In genomic region chr11:72423840-72424239, GRCh38 we compare ENCODE assay signal across 18 cellular contexts. TPM values are rescaled to one million over a fixed set of nuclear protein-coding genes. Genes with fewer than 3 reads are reported as not detected.
DNase-seq lines count a peak whose midpoint lies in the region; ATAC-seq and TF ChIP-seq lines count a peak whose summit lies in the region.
"Had no signal": no experiment of that assay in that cellular context is flagged by ENCODE, and none has a peak within 500 bp of the region (broad histone marks: within the 10 kb centered on the region; RNA-seq: fewer than 3 reads in every experiment).

No MANE protein-coding gene starts in this region.

- intact Hi-C loops in CD4-positive, alpha-beta T cell (cut with DNase I, micrococcal nuclease) = no loop called here
- intact Hi-C loops in right cardiac atrium (cut with DNase I) = no loop called here

- H3K4me1 ChIP-seq in right cardiac atrium (ENCODE audit: control insufficient read depth, insufficient read depth, low read length) = no peaks in the 10 kb centered on the region

- H3K4me1 Mint-ChIP-seq in activated CD8-positive, alpha-beta memory T cell treated with anti-CD3 and anti-CD28 coated beads, Interleukin-2, amount 10 ng/mL, durations not matched to agents 7 days and 5 days = peaks cover 12% of the 10 kb centered on the region
- H3K4me1 Mint-ChIP-seq in CD4-positive, alpha-beta T cell (ENCODE audit: low read depth) = peaks cover 41% of the 10 kb centered on the region
- peaks cover 24% of the 10 kb centered on the region for H3K4me1 Mint-ChIP-seq in neural crest cell

- no peaks in the 10 kb centered on the region for H3K9me3 ChIP-seq in CD4-positive, alpha-beta T cell (ENCODE audit: control insufficient read depth, low read length)
- H3K9me3 ChIP-seq in right cardiac atrium (ENCODE audit: control insufficient read depth, low read length) = no peaks in the 10 kb centered on the region
- H3K9me3 ChIP-seq: BLaER1 treated with 17β-estradiol and CSF1 and Interleukin-3, amounts not matched to agents 10 nM and 100 nM had no signal

- H3K27me3 ChIP-seq in CD4-positive, alpha-beta T cell (ENCODE audit: control insufficient read depth, insufficient read depth, low read length) = no peaks in the 10 kb centered on the region
- no peaks in the 10 kb centered on the region for H3K27me3 ChIP-seq in right cardiac atrium (ENCODE audit: control insufficient read depth, insufficient read depth)
- H3K27me3 ChIP-seq: BLaER1 treated with 17β-estradiol and CSF1 and Interleukin-3, amounts not matched to agents 10 nM and 100 nM had no signal

- no peak overlapping the region; the same call in 1 of the 2 replicates for H3K4me3 ChIP-seq in Jurkat, Clone E6-1 (ENCODE audit: low read length)
- no peak overlapping the region for H3K4me3 ChIP-seq in right cardiac atrium (ENCODE audit: low read length)
- H3K4me3 ChIP-seq: BLaER1 treated with 17β-estradiol and CSF1 and Interleukin-3, amounts not matched to agents 10 nM and 100 nM had no signal

- TF ChIP-seq CTCF in CD4-positive, alpha-beta T cell (IDR thresholded peaks at IDR 0.05) = no peak
- TF ChIP-seq CTCF in neural crest cell (conservative IDR thresholded peaks at IDR 0.05) = no peak

- ATAC-seq in activated CD8-positive, alpha-beta memory T cell treated with anti-CD3 and anti-CD28 coated beads, Interleukin-2, amount 10 ng/mL, durations not matched to agents 7 days and 5 days = no peak
- ATAC-seq in CD4-positive, alpha-beta T cell (ENCODE audit: poor library complexity) = peak; percentile 89
- ATAC-seq in right cardiac atrium = no peak

- no peaks in the 10 kb centered on the region for H3K27me3 Mint-ChIP-seq in activated CD8-positive, alpha-beta memory T cell treated with anti-CD3 and anti-CD28 coated beads, Interleukin-2, amount 10 ng/mL, durations not matched to agents 7 days and 5 days
- no peaks in the 10 kb centered on the region for H3K27me3 Mint-ChIP-seq in CD4-positive, alpha-beta T cell
- no peaks in the 10 kb centered on the region for H3K27me3 Mint-ChIP-seq in neural crest cell (ENCODE audit: low read depth)

- peaks cover 7% of the 10 kb centered on the region for H3K36me3 Mint-ChIP-seq in activated CD8-positive, alpha-beta memory T cell treated with anti-CD3 and anti-CD28 coated beads, Interleukin-2, amount 10 ng/mL, durations not matched to agents 7 days and 5 days
- peaks cover 31% of the 10 kb centered on the region for H3K36me3 Mint-ChIP-seq in CD4-positive, alpha-beta T cell (ENCODE audit: low read depth)
- peaks cover 3% of the 10 kb centered on the region for H3K36me3 Mint-ChIP-seq in neural crest cell (ENCODE audit: low read depth)

- no peak overlapping the region for H3K27ac ChIP-seq in CD4-positive, alpha-beta T cell (ENCODE audit: low read depth, low read length)
- H3K27ac ChIP-seq in right cardiac atrium (ENCODE audit: low read length) = no peak overlapping the region
- H3K27ac ChIP-seq: BLaER1 treated with 17β-estradiol and CSF1 and Interleukin-3, amounts not matched to agents 10 nM and 100 nM; KMS-11 had no signal

- no peak overlapping the region for H3K27ac Mint-ChIP-seq in activated CD8-positive, alpha-beta memory T cell treated with anti-CD3 and anti-CD28 coated beads, Interleukin-2, amount 10 ng/mL, durations not matched to agents 7 days and 5 days
- peak overlapping the region; percentile 25 for H3K27ac Mint-ChIP-seq in CD4-positive, alpha-beta T cell
- H3K27ac Mint-ChIP-seq in neural crest cell (ENCODE audit: unreplicated experiment) = peak overlapping the region; percentile 15

- H3K4me3 Mint-ChIP-seq in activated CD8-positive, alpha-beta memory T cell treated with anti-CD3 and anti-CD28 coated beads, Interleukin-2, amount 10 ng/mL, durations not matched to agents 7 days and 5 days = no peak overlapping the region
- no peak overlapping the region for H3K4me3 Mint-ChIP-seq in CD4-positive, alpha-beta T cell
- H3K4me3 Mint-ChIP-seq in neural crest cell = no peak overlapping the region
- H3K4me3 Mint-ChIP-seq: H9 had no signal

- DNase-seq in activated CD8-positive, alpha-beta memory T cell treated with anti-CD3 and anti-CD28 coated beads for 24 hours = peak; percentile 15
- DNase-seq in activated CD8-positive, alpha-beta memory T cell treated with anti-CD3 and anti-CD28 coated beads, Interleukin-2, amount 10 ng/mL, durations not matched to agents 7 days and 5 days = no peak
- DNase-seq in CD4-positive, alpha-beta T cell = no peak
- DNase-seq in Jurkat, Clone E6-1 (ENCODE audit: low read depth, low spot score) = peak; percentile 89
- DNase-seq in neural crest cell (ENCODE audit: low read depth, low spot score) (no peak), right cardiac atrium (no peak), MV-4-11 (lab: John Stamatoyannopoulos, UW) (no peak)
- DNase-seq: DND-41, H9, NCI-H1417 treated with DMSO at 0.1 percent for 48 hours, NCI-H187 treated with DMSO at 0.1 percent for 48 hours, NCI-H2227 treated with DMSO at 0.1 percent for 48 hours, NCI-H510A treated with DMSO at 0.1 percent for 48 hours, NCI-H774, OCI-M1, Right ventricle myocardium superior had no signal

- POLR2A ChIA-PET in CD4-positive, alpha-beta T cell (lab: Charles Lee) = interaction anchor here (1.3 kb wide), 1 partner anchor 11 kb away, joined by 6 read pairs; the partner anchor contains the start of gene CLPB

- H3K9me3 Mint-ChIP-seq in activated CD8-positive, alpha-beta memory T cell treated with anti-CD3 and anti-CD28 coated beads, Interleukin-2, amount 10 ng/mL, durations not matched to agents 7 days and 5 days (ENCODE audit: low read depth) = no peaks in the 10 kb centered on the region
- H3K9me3 Mint-ChIP-seq in CD4-positive, alpha-beta T cell = no peaks in the 10 kb centered on the region
- no peaks in the 10 kb centered on the region for H3K9me3 Mint-ChIP-seq in neural crest cell
- H3K9me3 Mint-ChIP-seq: H9 had no signal

- WGBS in right cardiac atrium = 96% methylated on average over 5 of the region's 5 CpGs

- CTCF ChIA-PET in activated CD8-positive, alpha-beta memory T cell treated with anti-CD3 and anti-CD28 coated beads, Interleukin-2, amount 10 ng/mL, durations not matched to agents 7 days and 5 days (lab: Charles Lee) = interaction anchor here (1.0 to 1.2 kb wide), 3 partner anchors 9 to 260 kb away, joined by 3 to 5 read pairs (median 4); partner anchors contain the start of gene CLPB
- CTCF ChIA-PET in CD4-positive, alpha-beta T cell (lab: Charles Lee) = interaction anchor here (0.7 to 2.4 kb wide), 2 partner anchors 10 to 11 kb away, joined by 3 to 8 read pairs; partner anchors contain the start of gene CLPB

RNA-seq across cellular contexts. Expression of gene CLPB, which starts 10.5 kb away (rescaled TPM):
- total RNA-seq in activated CD8-positive, alpha-beta memory T cell treated with anti-CD3 and anti-CD28 coated beads, Interleukin-2, amount 10 ng/mL, durations not matched to agents 7 days and 5 days = 10 to 100 TPM; 27.8 to 38.1 TPM
- 1 to 10 TPM; 8.7 TPM for total RNA-seq in CD4-positive, alpha-beta T cell
- polyA plus RNA-seq in Jurkat, Clone E6-1 (2012; ENCODE audit: insufficient read depth, insufficient read length) = 40.5 TPM
- total RNA-seq in neural crest cell (32.1 and 33.5 TPM in 2 replicates), right cardiac atrium (10 to 100 TPM; 13.5 to 17.7 (median 17.4) TPM)
- 11.0 TPM for polyA plus RNA-seq in right cardiac atrium

Comparison
In these comparisons a context has a peak if more than half of its experiments do, and no peak if none do; other contexts are left out.
1. DNase-seq: peak in activated CD8-positive, alpha-beta memory T cell treated with anti-CD3 and anti-CD28 coated beads for 24 hours (single experiment) and Jurkat, Clone E6-1 (single experiment); none in activated CD8-positive, alpha-beta memory T cell treated with anti-CD3 and anti-CD28 coated beads, Interleukin-2, amount 10 ng/mL, durations not matched to agents 7 days and 5 days (single experiment), CD4-positive, alpha-beta T cell (0 of 10), neural crest cell (single experiment), right cardiac atrium (0 of 3) and MV-4-11 (single experiment).